In genomic region chr7:152667900-152668440, GRCh38 we compare ENCODE assay signal across 14 cellular contexts. TPM values are rescaled to one million over a fixed set of nuclear protein-coding genes. Genes with fewer than 3 reads are reported as not detected.
DNase-seq lines count a peak whose midpoint lies in the region; ATAC-seq and TF ChIP-seq lines count a peak whose summit lies in the region.
"Had no signal": no experiment of that assay in that cellular context is flagged by ENCODE, and none has a peak within 500 bp of the region (broad histone marks: within the 10 kb centered on the region; RNA-seq: fewer than 3 reads in every experiment).

No MANE protein-coding gene starts in this region.

- TF ChIP-seq EP300 in esophagus muscularis mucosa (IDR thresholded peaks at IDR 0.05): no peak

- no peak overlapping the region for H3K27ac ChIP-seq in esophagus muscularis mucosa (replicated peaks in 1 of 4)
- H3K27ac ChIP-seq: adrenal gland, left lung, SK-N-MC had no signal

- H3K4me3 ChIP-seq in fibroblast of mammary gland (ENCODE audit: control insufficient read depth, low read depth, low read length) (no peak overlapping the region), esophagus muscularis mucosa (no peak overlapping the region)
- H3K4me3 ChIP-seq: adrenal gland, HAP-1, left lung, SK-N-MC had no signal

- no peaks in the 10 kb centered on the region for H3K36me3 ChIP-seq in esophagus muscularis mucosa
- H3K36me3 ChIP-seq: adrenal gland, left lung had no signal

- H3K4me1 ChIP-seq in esophagus muscularis mucosa: no peaks in the 10 kb centered on the region
- H3K4me1 ChIP-seq: adrenal gland, left lung had no signal

- ATAC-seq in GM18873 (IDR thresholded peaks at IDR 0.05; ENCODE audit: low FRiP score, unreplicated experiment) (peak; percentile 51), GM21717 (IDR thresholded peaks at IDR 0.05; ENCODE audit: unreplicated experiment) (peak; percentile 59), HG03342 (IDR thresholded peaks at IDR 0.05; ENCODE audit: unreplicated experiment) (peak; percentile 47), HG03108 (IDR thresholded peaks at IDR 0.05; ENCODE audit: unreplicated experiment) (no peak)
- ATAC-seq: left lung had no signal

- DNase-seq in fibroblast of mammary gland (ENCODE audit: low read depth) (peak; percentile 20), DMS 273 (lab: John Stamatoyannopoulos, UW; ENCODE audit: unreplicated experiment) (no peak), NCI-H748 (lab: John Stamatoyannopoulos, UW; ENCODE audit: unreplicated experiment) (no peak), esophagus muscularis mucosa (ENCODE audit: extremely low spot score) (no peak)
- DNase-seq: activated CD4-positive, alpha-beta memory T cell treated with anti-CD3 and anti-CD28 coated beads for 36 hours; adrenal gland; left lung; NCI-H1436 had no signal

- no peak for TF ChIP-seq POLR2A in esophagus muscularis mucosa (IDR thresholded peaks at IDR 0.05; ENCODE audit: low read depth)

- H3K9me3 ChIP-seq in esophagus muscularis mucosa: no peaks in the 10 kb centered on the region
- H3K9me3 ChIP-seq: adrenal gland, HAP-1, left lung had no signal

- intact Hi-C loops in esophagus muscularis mucosa (cut with DNase I): no loop called here

- H3K27me3 ChIP-seq in esophagus muscularis mucosa: no peaks in the 10 kb centered on the region
- H3K27me3 ChIP-seq: adrenal gland, left lung had no signal

- TF ChIP-seq CTCF in fibroblast of mammary gland (conservative IDR thresholded peaks at IDR 0.05; ENCODE audit: control insufficient read depth, insufficient read depth, low read depth, low read length) (no peak), esophagus muscularis mucosa (IDR thresholded peaks at IDR 0.05) (no peak)

- WGBS in esophagus muscularis mucosa: 71% methylated on average over 7 of the region's 7 CpGs

RNA-seq across cellular contexts. Expression of gene XRCC2, which starts 8.0 kb away (rescaled TPM):
- under 1 TPM; 0.17 to 0.57 (median 0.43) TPM for total RNA-seq in esophagus muscularis mucosa
